ENCODE assay signal across 8 cellular contexts in the genomic region with DNA sequence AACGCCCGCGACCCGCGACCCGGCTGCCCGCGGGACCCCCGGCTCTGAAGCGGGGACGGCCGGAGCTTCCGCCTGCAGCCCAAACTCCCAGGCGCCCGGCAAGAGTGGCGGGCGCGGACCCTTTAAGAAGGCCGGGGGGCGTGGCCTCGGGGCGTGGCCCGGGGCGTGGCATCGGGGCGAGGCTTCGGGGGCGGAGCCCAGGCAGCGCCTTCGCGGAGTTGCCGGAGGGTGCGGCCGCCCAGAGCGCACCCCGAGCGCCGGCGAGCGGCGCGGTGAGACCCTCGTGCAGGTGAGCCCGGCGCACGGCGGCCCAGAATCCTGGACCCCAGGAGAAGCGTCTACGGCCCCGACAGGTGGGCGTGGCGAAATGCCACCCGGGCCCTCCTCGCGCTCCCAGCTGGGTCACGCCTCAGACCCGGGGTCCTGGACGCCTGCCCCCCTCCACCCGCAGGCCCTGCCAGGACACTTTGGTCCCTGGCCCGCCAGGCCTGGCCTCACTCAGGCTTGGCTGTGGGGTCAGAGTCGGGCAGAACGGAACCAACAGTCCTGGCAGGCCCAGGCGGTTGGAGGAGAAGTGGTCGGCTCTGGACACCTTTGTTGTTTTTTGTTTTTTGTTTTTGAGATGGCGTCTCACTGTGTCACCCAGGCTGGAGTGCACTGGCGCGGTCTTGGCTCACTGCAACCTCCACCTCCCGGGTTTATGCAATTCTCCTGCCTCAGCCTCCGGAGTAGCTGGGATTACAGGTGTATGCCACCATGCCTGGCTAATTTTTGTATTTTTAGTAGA. TPM values are rescaled to one million over a fixed set of nuclear protein-coding genes. Genes with fewer than 3 reads are reported as not detected.
DNase-seq lines count a peak whose midpoint lies in the region; ATAC-seq and TF ChIP-seq lines count a peak whose summit lies in the region.

No MANE protein-coding gene starts in this region.

- TF ChIP-seq EP300 in ovary (IDR thresholded peaks at IDR 0.05) = no peak

- TF ChIP-seq CTCF in glutamatergic neuron (IDR thresholded peaks at IDR 0.05; ENCODE audit: partially characterized antibody, unreplicated experiment) (no peak), ovary (IDR thresholded peaks at IDR 0.05) (no peak), thyroid gland (IDR thresholded peaks at IDR 0.05) (peak in 1 of 6 experiments; percentile 21)

- WGBS in ovary, 3 donors = 3 to 5% (median 5%) methylated on average over 38 to 69 of the region's 69 CpGs
- WGBS in thyroid gland, 2 donors = 5 to 15% methylated on average over 11 to 18 of the region's 69 CpGs

- peak overlapping the region; percentile 82 for H3K4me3 Mint-ChIP-seq in glutamatergic neuron (ENCODE audit: unreplicated experiment)

- H3K4me1 Mint-ChIP-seq in glutamatergic neuron (ENCODE audit: low read depth, unreplicated experiment) = no peaks in the 10 kb centered on the region

- no peaks in the 10 kb centered on the region for H3K36me3 Mint-ChIP-seq in glutamatergic neuron (ENCODE audit: unreplicated experiment)

- H3K27ac Mint-ChIP-seq in glutamatergic neuron (ENCODE audit: unreplicated experiment) = no peak overlapping the region

- peak overlapping the region; percentile 42 for H3K4me3 ChIP-seq in ovary
- peak overlapping the region in 2 of 3 donors; percentile 14 to 35 for H3K4me3 ChIP-seq in thyroid gland (replicated peaks in 1 of 3)

- H3K27ac ChIP-seq in ovary = no peak overlapping the region
- H3K27ac ChIP-seq in thyroid gland = no peak overlapping the region

- no peaks in the 10 kb centered on the region for H3K9me3 ChIP-seq in ovary
- H3K9me3 ChIP-seq in thyroid gland = no peaks in the 10 kb centered on the region

- H3K27me3 Mint-ChIP-seq in glutamatergic neuron (ENCODE audit: unreplicated experiment) = peaks cover 13% of the 10 kb centered on the region

- H3K27me3 ChIP-seq in ovary (peaks cover 9% of the 10 kb centered on the region), thyroid gland (no peaks in the 10 kb centered on the region)

- intact Hi-C loops in ovary (cut with DNase I) (no loop called here), thyroid gland (cut with DNase I) (no loop called here)

- H3K4me1 ChIP-seq in ovary (ENCODE audit: insufficient read depth) (peaks cover 3% of the 10 kb centered on the region), thyroid gland (peaks cover 12 to 23% of the 10 kb centered on the region in 2 donors)

- in situ Hi-C loops in SK-MEL-5 (cut with HindIII; ENCODE audit: low pct_unique_long_range_greater_than_20kb, low sequenced_read_pairs) = no loop called here

- H3K36me3 ChIP-seq in ovary (no peaks in the 10 kb centered on the region), thyroid gland (no peaks in the 10 kb centered on the region)

- peaks cover 8% of the 10 kb centered on the region for H3K9me3 Mint-ChIP-seq in glutamatergic neuron (ENCODE audit: unreplicated experiment)

- DNase-seq in DMS153 treated with DMSO at 0.1 percent for 48 hours (lab: John Stamatoyannopoulos, UW; ENCODE audit: unreplicated experiment) = peak; percentile 71
- DNase-seq in HuH-7 (ENCODE audit: low spot score) = peak; percentile 90
- DNase-seq in SK-MEL-5 (ENCODE audit: low read depth, low spot score) = peak; percentile 71
- DNase-seq in activated naive CD4-positive, alpha-beta T cell treated with Interleukin-2 at 50 U/mL for 16 hours = peak; percentile 95
- DNase-seq in glutamatergic neuron = peak; percentile 94
- DNase-seq in ovary = peak; percentile 46 to 78 (median 69)
- DNase-seq in thyroid gland = peak; percentile 86 to 87

- TF ChIP-seq POLR2A in ovary (IDR thresholded peaks at IDR 0.05) (no peak), thyroid gland (IDR thresholded peaks at IDR 0.05) (peak in 1 of 2 donors; percentile 4)

- peak; percentile 62 for ATAC-seq in GM21423 (IDR thresholded peaks at IDR 0.05; ENCODE audit: unreplicated experiment)

RNA-seq across cellular contexts. Expression of a gene that starts 14.4 kb away (rescaled TPM):
- total RNA-seq in SK-MEL-5 (2014; rRNA removed; shearing (Covaris generic)) = not detected in 2 replicates
- polyA plus RNA-seq in SK-MEL-5 (2015; cell fraction: cytosol; rRNA removed) = not detected in 2 replicates
- polyA plus RNA-seq in SK-MEL-5 (2015; cell fraction: nucleus; rRNA removed) = not detected in 2 replicates
- total RNA-seq in glutamatergic neuron (ENCODE audit: unreplicated experiment) (not detected), ovary (under 1 TPM in 2 of 7 donors, not detected in 5; 0.36 to 0.92 TPM), thyroid gland (not detected)
- polyA plus RNA-seq in ovary = not detected

RNA-seq across cellular contexts. Expression of a gene that starts 39.8 kb away (rescaled TPM):
- total RNA-seq in SK-MEL-5 (2014; rRNA removed; shearing (Covaris generic)) = 21.3 and 23.0 TPM in 2 replicates
- polyA plus RNA-seq in SK-MEL-5 (2015; cell fraction: cytosol; rRNA removed) = 58.8 and 70.0 TPM in 2 replicates
- 110 and 125 TPM in 2 replicates for polyA plus RNA-seq in SK-MEL-5 (2015; cell fraction: nucleus; rRNA removed)
- total RNA-seq in glutamatergic neuron (ENCODE audit: unreplicated experiment) (914 TPM), ovary (100 to 1,000 TPM in 1 of 7 donors, 10 to 100 TPM in 6; 10.0 to 138 (median 14.4) TPM), thyroid gland (100 to 1,000 TPM in 3 of 4 donors, 10 to 100 TPM in 1; 68.3 to 147 (median 129) TPM)
- 10 to 100 TPM in 1 of 2 donors, 1 to 10 TPM in 1; 2.7 to 13.6 TPM for polyA plus RNA-seq in ovary

RNA-seq across cellular contexts. Expression of a gene that starts 46.4 kb away (rescaled TPM):
- total RNA-seq in SK-MEL-5 (2014; rRNA removed; shearing (Covaris generic)) = 3.1 and 6.2 TPM in 2 replicates
- polyA plus RNA-seq in SK-MEL-5 (2015; cell fraction: cytosol; rRNA removed) = 4.5 and 8.6 TPM in 2 replicates
- polyA plus RNA-seq in SK-MEL-5 (2015; cell fraction: nucleus; rRNA removed) = not detected in 2 replicates
- total RNA-seq in glutamatergic neuron (ENCODE audit: unreplicated experiment) = 18.4 TPM
- total RNA-seq in ovary = 10 to 100 TPM in 6 of 7 donors, 1 to 10 TPM in 1; 7.8 to 37.3 (median 11.4) TPM
- 10 to 100 TPM in 1 of 2 donors, not detected in 1; 83.5 TPM for polyA plus RNA-seq in ovary
- total RNA-seq in thyroid gland = 10 to 100 TPM; 18.5 to 57.5 (median 37.8) TPM

RNA-seq across cellular contexts. Expression of a gene that starts 56.2 kb away (rescaled TPM):
- total RNA-seq in SK-MEL-5 (2014; rRNA removed; shearing (Covaris generic)) = 9.4 and 10.0 TPM in 2 replicates
- polyA plus RNA-seq in SK-MEL-5 (2015; cell fraction: cytosol; rRNA removed) = 21.1 and 22.0 TPM in 2 replicates
- polyA plus RNA-seq in SK-MEL-5 (2015; cell fraction: nucleus; rRNA removed) = 76.1 and 80.9 TPM in 2 replicates
- total RNA-seq in glutamatergic neuron (ENCODE audit: unreplicated experiment) (24.5 TPM), ovary (10 to 100 TPM in 4 of 7 donors, 1 to 10 TPM in 3; 5.3 to 22.1 (median 10.7) TPM), thyroid gland (10 to 100 TPM; 10.3 to 27.6 (median 19.6) TPM)
- polyA plus RNA-seq in ovary = 1 to 10 TPM in 1 of 2 donors, under 1 TPM in 1; 0.28 to 8.5 TPM

RNA-seq across cellular contexts. Expression of a gene that starts 59.8 kb away (rescaled TPM):
- 4.8 and 8.4 TPM in 2 replicates for total RNA-seq in SK-MEL-5 (2014; rRNA removed; shearing (Covaris generic))
- polyA plus RNA-seq in SK-MEL-5 (2015; cell fraction: cytosol; rRNA removed) = 5.6 and 5.8 TPM in 2 replicates
- 30.8 and 42.4 TPM in 2 replicates for polyA plus RNA-seq in SK-MEL-5 (2015; cell fraction: nucleus; rRNA removed)
- total RNA-seq in glutamatergic neuron (ENCODE audit: unreplicated experiment) = 218 TPM
- 10 to 100 TPM in 3 of 7 donors, 1 to 10 TPM in 4; 4.5 to 76.2 (median 6.1) TPM for total RNA-seq in ovary
- polyA plus RNA-seq in ovary = 1 to 10 TPM in 1 of 2 donors, not detected in 1; 8.4 TPM
- 10 to 100 TPM in 3 of 4 donors, 1 to 10 TPM in 1; 5.0 to 29.2 (median 18.6) TPM for total RNA-seq in thyroid gland
